Comparison of ENCODE assay signal across 8 cellular contexts in genomic region chr5:146447734-146448380, GRCh38. TPM values are rescaled to one million over a fixed set of nuclear protein-coding genes. Genes with fewer than 3 reads are reported as not detected.
DNase-seq lines count a peak whose midpoint lies in the region; ATAC-seq and TF ChIP-seq lines count a peak whose summit lies in the region.

No MANE protein-coding gene starts in this region.

- no peaks in the 10 kb centered on the region for H3K9me3 Mint-ChIP-seq in mesothelial cell of epicardium

- no peaks in the 10 kb centered on the region for H3K36me3 Mint-ChIP-seq in mesothelial cell of epicardium

- H3K27ac ChIP-seq in RWPE2 (ENCODE audit: poor library complexity, severe bottlenecking) (peak overlapping the region; percentile 81), caudate nucleus (ENCODE audit: low read depth, low read length) (peak overlapping the region; percentile 84), thyroid gland (peak overlapping the region in 2 of 3 donors; percentile 71 to 93)

- H3K4me1 ChIP-seq in RWPE2 (ENCODE audit: insufficient read depth, poor library complexity, severe bottlenecking) (peaks cover 32% of the 10 kb centered on the region), thyroid gland (peaks cover 6 to 29% of the 10 kb centered on the region in 2 donors)

- H3K36me3 ChIP-seq in RWPE2 (ENCODE audit: low read depth) (peaks cover 29% of the 10 kb centered on the region), thyroid gland (no peaks in the 10 kb centered on the region)

- no peak for TF ChIP-seq POLR2A in thyroid gland (IDR thresholded peaks at IDR 0.05)

- no peak for TF ChIP-seq CTCF in AG10803 (conservative IDR thresholded peaks at IDR 0.05; ENCODE audit: low read length)
- no peak for TF ChIP-seq CTCF in RWPE2 (IDR thresholded peaks at IDR 0.05; ENCODE audit: poor library complexity, severe bottlenecking)
- no peak for TF ChIP-seq CTCF in mesothelial cell of epicardium (IDR thresholded peaks at IDR 0.05; ENCODE audit: unreplicated experiment)
- no peak for TF ChIP-seq CTCF in thyroid gland (IDR thresholded peaks at IDR 0.05)

- DNase-seq in AG10803 (ENCODE audit: low read depth) (peak; percentile 43), RWPE2 (ENCODE audit: low spot score) (no peak), caudate nucleus (lab: John Stamatoyannopoulos, UW) (peak in 4 of 61 donors; percentile 6 to 62 (median 48)), mesothelial cell of epicardium (ENCODE audit: low spot score in 2 of 2, unreplicated experiment in 2 of 2) (no peak), thyroid gland (no peak)
- DNase-seq in activated effector memory CD4-positive, alpha-beta T cell treated with Interleukin-2 at 50 U/mL for 16 hours: no peak

- ATAC-seq in GM18867 (IDR thresholded peaks at IDR 0.05; ENCODE audit: unreplicated experiment): peak; percentile 27
- peak; percentile 16 for ATAC-seq in HG03103 (IDR thresholded peaks at IDR 0.05; ENCODE audit: low read depth, unreplicated experiment)
- peak; percentile 10; the same call in 1 of the 3 replicates for ATAC-seq in RWPE2 (ENCODE audit: low read depth)

- H3K27me3 ChIP-seq in RWPE2 (ENCODE audit: insufficient read depth, poor library complexity, severe bottlenecking) (no peaks in the 10 kb centered on the region), thyroid gland (no peaks in the 10 kb centered on the region)

- peak overlapping the region; percentile 100 for H3K27ac Mint-ChIP-seq in mesothelial cell of epicardium

- H3K9me3 ChIP-seq in RWPE2 (ENCODE audit: severe bottlenecking): no peaks in the 10 kb centered on the region
- no peaks in the 10 kb centered on the region for H3K9me3 ChIP-seq in thyroid gland

- H3K4me3 Mint-ChIP-seq in mesothelial cell of epicardium: peak overlapping the region; percentile 95

- H3K27me3 Mint-ChIP-seq in mesothelial cell of epicardium (ENCODE audit: low read depth): no peaks in the 10 kb centered on the region

- 1% methylated on average over 20 of the region's 20 CpGs for WGBS in thyroid gland, 2 donors

- H3K4me3 ChIP-seq in AG10803 (ENCODE audit: low read length) (peak overlapping the region; percentile 95), RWPE2 (ENCODE audit: severe bottlenecking) (peak overlapping the region; percentile 95), thyroid gland (replicated peaks in 1 of 3) (peak overlapping the region; percentile 81 to 95 (median 88))

- intact Hi-C loops in thyroid gland (cut with DNase I): no loop called here

- H3K4me1 Mint-ChIP-seq in mesothelial cell of epicardium: peaks cover 26% of the 10 kb centered on the region

RNA-seq across cellular contexts. Expression of gene TCERG1, which starts 0.7 kb away (rescaled TPM):
- 156 to 157 TPM (median 156 TPM) in 3 replicates for total RNA-seq in mesothelial cell of epicardium
- 100 to 1,000 TPM in 1 of 4 donors, 10 to 100 TPM in 3; 50.0 to 106 (median 62.4) TPM for total RNA-seq in thyroid gland
